In genomic region chr12:94263011-94263786, GRCh38 we compare ENCODE assay signal across 8 cellular contexts.
A peak's percentile ranks its signal among the peaks of the same experiment; 100 is the strongest.
DNase-seq lines count a peak whose midpoint lies in the region; ATAC-seq and TF ChIP-seq lines count a peak whose summit lies in the region.

No MANE protein-coding gene starts in this region.

- WGBS in prostate gland: 96% methylated on average over 14 of the region's 14 CpGs

- H3K4me1 ChIP-seq in duodenal mucosa (ENCODE audit: control insufficient read depth in 1 of 2, insufficient read depth in 2 of 2, low read length in 2 of 2): peaks cover 12 to 23% of the 10 kb centered on the region in 2 donors
- no peaks in the 10 kb centered on the region for H3K4me1 ChIP-seq in prostate gland (replicated peaks)
- H3K4me1 ChIP-seq in vagina: peaks cover 57% of the 10 kb centered on the region

- H3K4me3 Mint-ChIP-seq in activated CD4-positive, alpha-beta T cell treated with anti-CD3 and anti-CD28 coated beads for 36 hours: peak overlapping the region; percentile 81

- no peak for TF ChIP-seq CTCF in prostate gland (IDR thresholded peaks at IDR 0.05)
- TF ChIP-seq CTCF in vagina (IDR thresholded peaks at IDR 0.05): no peak

- ATAC-seq in GM19025 (IDR thresholded peaks at IDR 0.05; ENCODE audit: low read depth, unreplicated experiment) (peak; percentile 28), HG03442 (IDR thresholded peaks at IDR 0.05; ENCODE audit: unreplicated experiment) (peak; percentile 32)
- ATAC-seq in activated CD4-positive, alpha-beta T cell treated with anti-CD3 and anti-CD28 coated beads for 36 hours: peak; percentile 79

- H3K36me3 ChIP-seq in duodenal mucosa (ENCODE audit: control insufficient read depth in 1 of 2, insufficient read depth in 2 of 2, low read length in 2 of 2) (peaks cover 0 to 6% of the 10 kb centered on the region in 2 donors), prostate gland (no peaks in the 10 kb centered on the region), vagina (no peaks in the 10 kb centered on the region), H7 (replicated peaks; ENCODE audit: control insufficient read depth, insufficient read depth, low read length) (no peaks in the 10 kb centered on the region)

- TF ChIP-seq POLR2A in prostate gland (IDR thresholded peaks at IDR 0.05): no peak
- TF ChIP-seq POLR2A in vagina (IDR thresholded peaks at IDR 0.05): no peak

- CTCF ChIA-PET in activated CD4-positive, alpha-beta T cell treated with anti-CD3 and anti-CD28 coated beads for 36 hours (lab: Charles Lee): interaction anchor here (0.6 to 1.6 kb wide), 4 partner anchors 12 to 64 kb away, joined by 3 to 8 read pairs (median 4); no protein-coding TSS in a partner anchor

- H3K27me3 Mint-ChIP-seq in activated CD4-positive, alpha-beta T cell treated with anti-CD3 and anti-CD28 coated beads for 36 hours: no peaks in the 10 kb centered on the region

- peak overlapping the region; percentile 99 for H3K27ac Mint-ChIP-seq in activated CD4-positive, alpha-beta T cell treated with anti-CD3 and anti-CD28 coated beads for 36 hours

- H3K4me3 ChIP-seq in duodenal mucosa (ENCODE audit: low read depth in 1 of 2, low read length in 2 of 2): peak overlapping the region; percentile 76 to 84
- H3K4me3 ChIP-seq in prostate gland: peak overlapping the region in 1 of 2 donors; percentile 42
- peak overlapping the region; percentile 45 to 52 for H3K4me3 ChIP-seq in vagina
- H3K4me3 ChIP-seq in H7 (ENCODE audit: insufficient read depth, low read depth, low read length): no peak overlapping the region

- no peaks in the 10 kb centered on the region for H3K9me3 Mint-ChIP-seq in activated CD4-positive, alpha-beta T cell treated with anti-CD3 and anti-CD28 coated beads for 36 hours (ENCODE audit: low read depth)

- H3K4me1 Mint-ChIP-seq in activated CD4-positive, alpha-beta T cell treated with anti-CD3 and anti-CD28 coated beads for 36 hours: peaks cover 52% of the 10 kb centered on the region

- H3K27ac ChIP-seq in duodenal mucosa (ENCODE audit: low read depth, low read length) (no peak overlapping the region), prostate gland (peak overlapping the region; percentile 65 to 73), vagina (peak overlapping the region; percentile 90)

- H3K27me3 ChIP-seq in duodenal mucosa (ENCODE audit: control insufficient read depth in 1 of 2, insufficient read depth in 2 of 2, low read length in 2 of 2) (no peaks in the 10 kb centered on the region), prostate gland (replicated peaks; ENCODE audit: insufficient read depth) (no peaks in the 10 kb centered on the region), vagina (no peaks in the 10 kb centered on the region), H7 (ENCODE audit: control insufficient read depth, insufficient read depth, low read length) (no peaks in the 10 kb centered on the region)

- H3K9ac ChIP-seq in duodenal mucosa (ENCODE audit: low read depth in 1 of 2, low read length in 2 of 2): peak overlapping the region; percentile 64 to 85

- H3K9me3 ChIP-seq in duodenal mucosa (ENCODE audit: control insufficient read depth in 1 of 2, low read length in 2 of 2) (no peaks in the 10 kb centered on the region), prostate gland (no peaks in the 10 kb centered on the region), vagina (no peaks in the 10 kb centered on the region)

- H3K36me3 Mint-ChIP-seq in activated CD4-positive, alpha-beta T cell treated with anti-CD3 and anti-CD28 coated beads for 36 hours (ENCODE audit: low read depth): peaks cover 20% of the 10 kb centered on the region

- POLR2A ChIA-PET in activated CD4-positive, alpha-beta T cell treated with anti-CD3 and anti-CD28 coated beads for 36 hours (lab: Charles Lee): interaction anchor here (0.7 to 1.5 kb wide), 3 partner anchors 55 to 196 kb away, joined by 3 to 9 read pairs (median 4); no protein-coding TSS in a partner anchor

- DNase-seq in activated CD4-positive, alpha-beta T cell treated with anti-CD3 and anti-CD28 coated beads for 36 hours: peak; percentile 84
- DNase-seq in prostate gland (ENCODE audit: low spot score) (no peak), vagina (ENCODE audit: extremely low spot score in 2 of 2) (no peak), NCI-H1105 treated with DMSO at 0.1 percent for 48 hours (lab: John Stamatoyannopoulos, UW) (no peak), H7 (no peak)

- intact Hi-C loops in activated CD4-positive, alpha-beta T cell treated with anti-CD3 and anti-CD28 coated beads for 36 hours (cut with DNase I, micrococcal nuclease): loop anchor here (1.0 to 10.0 kb wide), 7 partner anchors 114 to 798 kb away; partner anchors contain the start of genes CEP83 (in 2 of the 2), CRADD (in 1 of the 2), MRPL42 (in 1 of the 2) and PLXNC1 (in 1 of the 2)
- intact Hi-C loops in prostate gland (cut with DNase I) (no loop called here), vagina (cut with DNase I) (no loop called here)

Comparison
In these comparisons a context has a peak if more than half of its experiments do, and no peak if none do; other contexts are left out.
1. ATAC-seq: peak in every context shown above with its lines; median percentile 79 in activated CD4-positive, alpha-beta T cell treated with anti-CD3 and anti-CD28 coated beads for 36 hours; 32 in HG03442; 28 in GM19025.
2. intact Hi-C loops: an anchor here in activated CD4-positive, alpha-beta T cell treated with anti-CD3 and anti-CD28 coated beads for 36 hours (1.0 to 10.0 kb wide); none called in prostate gland and vagina.